In genomic region chrX:21972721-21973120, GRCh38 we compare ENCODE assay signal across 8 cellular contexts. TPM values are rescaled to one million over a fixed set of nuclear protein-coding genes. Genes with fewer than 3 reads are reported as not detected.
DNase-seq lines count a peak whose midpoint lies in the region; FAIRE-seq and TF ChIP-seq lines count a peak whose summit lies in the region.

No MANE protein-coding gene starts in this region.

- no peak overlapping the region for H2AFZ ChIP-seq in Karpas-422 (ENCODE audit: low read length)

- POLR2A ChIA-PET in BJ (lab: Charles Lee), result no interaction called here

- H4K20me1 ChIP-seq in Karpas-422 (ENCODE audit: insufficient read depth, low read depth, low read length), result no peaks in the 10 kb centered on the region

- H3K27ac ChIP-seq in Karpas-422 (ENCODE audit: low read length) (no peak overlapping the region), mucosa of rectum (ENCODE audit: low read depth in 2 of 2, low read length in 2 of 2) (peak overlapping the region; percentile 67 to 68)

- no peaks in the 10 kb centered on the region for H3K27me3 Mint-ChIP-seq in activated naive CD4-positive, alpha-beta T cell treated with anti-CD3 and anti-CD28 coated beads, Interleukin-2, amount 50 U/mL, for 24 hours

- no peak overlapping the region for H3K4me3 ChIP-seq in BJ (ENCODE audit: low read depth, low read length)
- H3K4me3 ChIP-seq in Karpas-422 (ENCODE audit: low read length), result no peak overlapping the region
- no peak overlapping the region for H3K4me3 ChIP-seq in mucosa of rectum (ENCODE audit: low read length in 2 of 2)

- H3K9me3 ChIP-seq in Karpas-422 (ENCODE audit: low read length), result no peaks in the 10 kb centered on the region
- H3K9me3 ChIP-seq in mucosa of rectum (ENCODE audit: control insufficient read depth in 2 of 2, low read length in 2 of 2), result no peaks in the 10 kb centered on the region

- H3K36me3 ChIP-seq in BJ (ENCODE audit: control insufficient read depth, insufficient read depth, low read length) (peaks cover 1% of the 10 kb centered on the region; the same call in 1 of the 2 replicates), Karpas-422 (ENCODE audit: insufficient read depth, low read length) (peaks cover 8% of the 10 kb centered on the region; the same call in 1 of the 2 replicates), mucosa of rectum (ENCODE audit: control insufficient read depth in 2 of 2, insufficient read depth in 2 of 2, low read length in 2 of 2) (peaks cover 0 to 8% of the 10 kb centered on the region in 2 donors)

- 0 out of 2 replicates have a peak, but pooled peaks have one; percentile 3 for TF ChIP-seq CTCF in BJ (IDR thresholded peaks at IDR 0.05; ENCODE audit: insufficient read depth, low read depth, low read length)

- H3K27me3 ChIP-seq in BJ (ENCODE audit: control insufficient read depth, insufficient read depth, low read length) (no peaks in the 10 kb centered on the region), Karpas-422 (ENCODE audit: low read length) (no peaks in the 10 kb centered on the region), mucosa of rectum (ENCODE audit: control insufficient read depth in 2 of 2, insufficient read depth in 2 of 2, low read length in 2 of 2) (no peaks in the 10 kb centered on the region)

- no peak for DNase-seq in BJ (ENCODE audit: low read depth)
- DNase-seq in Karpas-422, result peak; percentile 52
- DNase-seq in UCSD-AML1 (lab: John Stamatoyannopoulos, UW; ENCODE audit: unreplicated experiment), result no peak
- DNase-seq in NOMO-1 (lab: John Stamatoyannopoulos, UW; ENCODE audit: unreplicated experiment in 2 of 2), result no peak
- no peak for DNase-seq in H54 (ENCODE audit: insufficient read length, low spot score)
- no peak for DNase-seq in activated gamma-delta T cell (lab: John Stamatoyannopoulos, UW)

- H3K4me1 ChIP-seq in Karpas-422 (ENCODE audit: low read length), result no peaks in the 10 kb centered on the region
- H3K4me1 ChIP-seq in mucosa of rectum (ENCODE audit: control insufficient read depth in 2 of 2, insufficient read depth in 2 of 2, low read length in 2 of 2), result peaks cover 2 to 14% of the 10 kb centered on the region in 2 donors

- H3K4me2 ChIP-seq in Karpas-422 (ENCODE audit: low read depth, low read length, poor library complexity, severe bottlenecking), result no peak overlapping the region

- H3K27ac Mint-ChIP-seq in activated naive CD4-positive, alpha-beta T cell treated with anti-CD3 and anti-CD28 coated beads, Interleukin-2, amount 50 U/mL, for 24 hours, result peak overlapping the region; percentile 51

- H3K79me2 ChIP-seq in Karpas-422 (ENCODE audit: low read length), result peaks cover 6% of the 10 kb centered on the region; the same call in 1 of the 2 replicates

- H3K36me3 Mint-ChIP-seq in activated naive CD4-positive, alpha-beta T cell treated with anti-CD3 and anti-CD28 coated beads, Interleukin-2, amount 50 U/mL, for 24 hours, result peaks cover 1% of the 10 kb centered on the region

- no peaks in the 10 kb centered on the region for H3K9me3 Mint-ChIP-seq in activated naive CD4-positive, alpha-beta T cell treated with anti-CD3 and anti-CD28 coated beads, Interleukin-2, amount 50 U/mL, for 24 hours

- peaks cover 28% of the 10 kb centered on the region for H3K4me1 Mint-ChIP-seq in activated naive CD4-positive, alpha-beta T cell treated with anti-CD3 and anti-CD28 coated beads, Interleukin-2, amount 50 U/mL, for 24 hours

- CTCF ChIA-PET in BJ (lab: Yijun Ruan, JAX), result no interaction called here

- H3K4me3 Mint-ChIP-seq in activated naive CD4-positive, alpha-beta T cell treated with anti-CD3 and anti-CD28 coated beads, Interleukin-2, amount 50 U/mL, for 24 hours, result no peak overlapping the region

- H3K9me2 ChIP-seq in Karpas-422 (replicated peaks; ENCODE audit: insufficient read depth, low read length), result no peaks in the 10 kb centered on the region

- TF ChIP-seq POLR2A in H54 (IDR thresholded peaks at IDR 0.05; ENCODE audit: low read depth, low read length), result no peak

- FAIRE-seq in H54 (lab: Jason Lieb, UNC), result no peak

- H3K9ac ChIP-seq in Karpas-422 (ENCODE audit: low read length) (no peak overlapping the region), mucosa of rectum (ENCODE audit: low read depth in 1 of 2, low read length in 2 of 2) (no peak overlapping the region)

RNA-seq across cellular contexts. Expression of gene SMS, which starts 32.2 kb away (rescaled TPM):
- 26.0 and 43.9 TPM in 2 replicates for polyA plus RNA-seq in BJ (2011; rRNA removed)
- polyA minus RNA-seq in BJ (2011; rRNA and poly(A)+ RNA removed), result 17.3 and 26.8 TPM in 2 replicates
- total RNA-seq in Karpas-422 (2014; rRNA removed; shearing (Covaris generic); ENCODE audit: low replicate concordance), result 116 and 131 TPM in 2 replicates

RNA-seq across cellular contexts. Expression of gene PHEX, which starts 59.4 kb away (rescaled TPM):
- 0.10 and 0.17 TPM in 2 replicates for polyA plus RNA-seq in BJ (2011; rRNA removed)
- polyA minus RNA-seq in BJ (2011; rRNA and poly(A)+ RNA removed), result 0.62 TPM in 1 of 2 replicates, not detected in the other
- 1.3 TPM in 1 of 2 replicates, not detected in the other for total RNA-seq in Karpas-422 (2014; rRNA removed; shearing (Covaris generic); ENCODE audit: low replicate concordance)
